ENCODE assay signal across 21 cellular contexts in the genomic region with DNA sequence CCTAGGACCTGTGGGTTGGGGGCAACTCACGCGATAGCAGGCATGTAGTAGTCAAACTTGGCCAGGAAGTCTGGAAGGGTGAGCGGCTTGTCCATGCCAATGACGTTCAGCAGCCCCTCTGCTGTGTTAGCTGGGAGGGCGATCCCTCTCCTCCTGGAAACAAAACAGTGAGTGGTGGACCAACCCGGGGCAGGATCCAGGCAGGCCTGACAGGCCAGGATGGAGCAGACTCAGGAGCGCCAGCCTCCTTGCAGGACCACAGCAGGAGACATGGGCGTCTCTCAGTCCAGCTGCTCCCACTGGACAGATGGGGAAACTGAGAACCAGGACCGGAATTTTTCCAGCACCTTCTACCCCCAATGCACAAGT. TPM values are rescaled to one million over a fixed set of nuclear protein-coding genes. Genes with fewer than 3 reads are reported as not detected.
DNase-seq lines count a peak whose midpoint lies in the region; ATAC-seq and TF ChIP-seq lines count a peak whose summit lies in the region.
"Had no signal": no experiment of that assay in that cellular context is flagged by ENCODE, and none has a peak within 500 bp of the region (broad histone marks: within the 10 kb centered on the region; RNA-seq: fewer than 3 reads in every experiment).

No MANE protein-coding gene starts in this region.

- no peak overlapping the region for H2AFZ ChIP-seq in DND-41 (ENCODE audit: low read depth, low read length)

- H3K9me3 ChIP-seq in DND-41 (ENCODE audit: insufficient read depth, low read length, severe bottlenecking) (no peaks in the 10 kb centered on the region), RWPE2 (ENCODE audit: severe bottlenecking) (no peaks in the 10 kb centered on the region)
- H3K9me3 ChIP-seq: BE2C had no signal

- ATAC-seq in Right ventricle myocardium inferior (no peak), left ventricle myocardium superior (no peak), DND-41 (ENCODE audit: insufficient read depth, low read depth) (no peak), RWPE2 (ENCODE audit: low read depth) (no peak), HG03354 (IDR thresholded peaks at IDR 0.05; ENCODE audit: poor library complexity, severe bottlenecking, unreplicated experiment) (no peak)
- ATAC-seq: A549 had no signal

- in situ Hi-C loops in G401 (cut with HindIII; ENCODE audit: low sequenced_read_pairs): no loop called here

- TF ChIP-seq CTCF in DND-41 (IDR thresholded peaks at IDR 0.05; ENCODE audit: borderline replicate concordance, extremely low read depth, low read length, poor library complexity, severe bottlenecking) (no peak), RWPE2 (IDR thresholded peaks at IDR 0.05; ENCODE audit: poor library complexity, severe bottlenecking) (no peak), glutamatergic neuron (IDR thresholded peaks at IDR 0.05; ENCODE audit: partially characterized antibody, unreplicated experiment) (no peak)

- H3K9ac ChIP-seq in DND-41 (ENCODE audit: low read depth, low read length): no peak overlapping the region
- H3K9ac ChIP-seq: BLaER1 treated with 17β-estradiol and CSF1 and Interleukin-3, amounts not matched to agents 10 nM and 100 nM had no signal

- H3K4me3 Mint-ChIP-seq in glutamatergic neuron (ENCODE audit: unreplicated experiment): no peak overlapping the region
- H3K4me3 Mint-ChIP-seq: CD14-positive monocyte; CD4-positive, alpha-beta T cell; CD8-positive, alpha-beta memory T cell had no signal

- peaks cover 3% of the 10 kb centered on the region for H3K4me1 Mint-ChIP-seq in glutamatergic neuron (ENCODE audit: low read depth, unreplicated experiment)

- peaks cover 5% of the 10 kb centered on the region for H3K9me3 Mint-ChIP-seq in glutamatergic neuron (ENCODE audit: unreplicated experiment)
- H3K9me3 Mint-ChIP-seq: CD14-positive monocyte; CD4-positive, alpha-beta T cell; CD8-positive, alpha-beta memory T cell had no signal

- DNase-seq in Right ventricle myocardium inferior (ENCODE audit: missing footprints) (peak; percentile 25), left ventricle myocardium superior (no peak), DND-41 (no peak), RWPE2 (ENCODE audit: low spot score) (peak; percentile 80), G401 (ENCODE audit: low spot score) (no peak), glutamatergic neuron (no peak)
- DNase-seq: 8988T; ACHN; AML-193; BE2C; CD4-positive, alpha-beta T cell; CD8-positive, alpha-beta memory T cell; DMS 273 treated with DMSO at 0.1 percent for 48 hours; DMS79; GOT3; HCEC 1CT had no signal

- peaks cover 5% of the 10 kb centered on the region for H3K27me3 Mint-ChIP-seq in glutamatergic neuron (ENCODE audit: unreplicated experiment)
- H3K27me3 Mint-ChIP-seq: CD4-positive, alpha-beta T cell; CD8-positive, alpha-beta memory T cell had no signal

- H3K27me3 ChIP-seq in DND-41 (ENCODE audit: insufficient read depth, low read length, poor library complexity) (no peaks in the 10 kb centered on the region), RWPE2 (ENCODE audit: insufficient read depth, poor library complexity, severe bottlenecking) (no peaks in the 10 kb centered on the region), layer of hippocampus (ENCODE audit: control insufficient read depth, insufficient read depth, low read length) (no peaks in the 10 kb centered on the region)
- H3K27me3 ChIP-seq: BE2C; BLaER1 treated with 17β-estradiol and CSF1 and Interleukin-3, amounts not matched to agents 10 nM and 100 nM had no signal

- no peak overlapping the region for H3K4me3 ChIP-seq in DND-41 (ENCODE audit: low read depth in 1 of 2, low read length in 2 of 2)
- no peak overlapping the region for H3K4me3 ChIP-seq in RWPE2 (ENCODE audit: severe bottlenecking)
- H3K4me3 ChIP-seq: A549; BLaER1 treated with 17β-estradiol and CSF1 and Interleukin-3, amounts not matched to agents 10 nM and 100 nM had no signal

- H3K36me3 ChIP-seq in DND-41 (ENCODE audit: insufficient read depth, low read length): peaks cover 100% of the 10 kb centered on the region
- H3K36me3 ChIP-seq in RWPE2 (ENCODE audit: low read depth): peaks cover 12% of the 10 kb centered on the region
- H3K36me3 ChIP-seq: BE2C had no signal

- peaks cover 94% of the 10 kb centered on the region for H3K79me2 ChIP-seq in DND-41 (ENCODE audit: insufficient read depth, low read length)

- H3K27ac ChIP-seq in DND-41 (ENCODE audit: low read length) (peak overlapping the region; percentile 9; the same call in 1 of the 2 replicates), RWPE2 (ENCODE audit: poor library complexity, severe bottlenecking) (no peak overlapping the region), layer of hippocampus (ENCODE audit: low read depth, low read length) (peak overlapping the region; percentile 19)
- H3K27ac ChIP-seq: A549 had no signal

- H4K20me1 ChIP-seq in DND-41 (ENCODE audit: insufficient read depth, low read length): peaks cover 84% of the 10 kb centered on the region

- peaks cover 3% of the 10 kb centered on the region; the same call in 1 of the 2 replicates for H3K4me1 ChIP-seq in DND-41 (ENCODE audit: insufficient read depth, low read length)
- H3K4me1 ChIP-seq in RWPE2 (ENCODE audit: insufficient read depth, poor library complexity, severe bottlenecking): no peaks in the 10 kb centered on the region
- H3K4me1 ChIP-seq: A549, BE2C had no signal

- no peak overlapping the region for H3K4me2 ChIP-seq in DND-41 (ENCODE audit: insufficient read depth, low read length)
- H3K4me2 ChIP-seq: A549; BLaER1 treated with 17β-estradiol and CSF1 and Interleukin-3, amounts not matched to agents 10 nM and 100 nM had no signal

- no peak overlapping the region for H3K27ac Mint-ChIP-seq in glutamatergic neuron (ENCODE audit: unreplicated experiment)

- H3K36me3 Mint-ChIP-seq in glutamatergic neuron (ENCODE audit: unreplicated experiment): no peaks in the 10 kb centered on the region
- H3K36me3 Mint-ChIP-seq: CD14-positive monocyte had no signal

- intact Hi-C loops in Right ventricle myocardium inferior (cut with DNase I) (no loop called here), left ventricle myocardium superior (cut with micrococcal nuclease) (no loop called here)

RNA-seq across cellular contexts. Expression of a gene that starts 22.5 kb away (rescaled TPM):
- total RNA-seq in Right ventricle myocardium inferior (10.7 TPM), left ventricle myocardium superior (8.5 TPM), glutamatergic neuron (ENCODE audit: unreplicated experiment) (3.1 TPM)
- total RNA-seq in G401 (2014; rRNA removed; shearing (Covaris generic)): 30.6 and 47.6 TPM in 2 replicates

RNA-seq across cellular contexts. Expression of a gene that starts 46.6 kb away (rescaled TPM):
- total RNA-seq in Right ventricle myocardium inferior (206 TPM), left ventricle myocardium superior (195 TPM), glutamatergic neuron (ENCODE audit: unreplicated experiment) (42.0 TPM)
- 37.1 and 69.0 TPM in 2 replicates for total RNA-seq in G401 (2014; rRNA removed; shearing (Covaris generic))

Comparison
In these comparisons a context has a peak if more than half of its experiments do, and no peak if none do; other contexts are left out.
1. DNase-seq: peak in Right ventricle myocardium inferior (single experiment) and RWPE2 (single experiment); none in left ventricle myocardium superior (single experiment), DND-41 (single experiment), G401 (single experiment) and glutamatergic neuron (single experiment).